ENCODE assay signal across 34 cellular contexts in genomic region chr2:176321916-176322315, GRCh38.
"Had no signal": no experiment of that assay in that cellular context is flagged by ENCODE, and none has a peak within 500 bp of the region (broad histone marks: within the 10 kb centered on the region; RNA-seq: fewer than 3 reads in every experiment).

No MANE protein-coding gene starts in this region.

- H3K27ac Mint-ChIP-seq: activated CD4-positive, alpha-beta memory T cell treated with anti-CD3 and anti-CD28 coated beads for 36 hours; activated CD4-positive, alpha-beta T cell treated with anti-CD3 and anti-CD28 coated beads for 36 hours; activated CD4-positive, alpha-beta T cell treated with anti-CD3 and anti-CD28 coated beads, Interleukin-2, amount 10 ng/mL, durations not matched to agents 24 days and 14 days; activated CD8-positive, alpha-beta memory T cell treated with anti-CD3 and anti-CD28 coated beads, Interleukin-2, amount 10 ng/mL, durations not matched to agents 7 days and 5 days; activated CD8-positive, alpha-beta T cell treated with anti-CD3 and anti-CD28 coated beads, Interleukin-2, amount 10 ng/mL, durations not matched to agents 7 days and 5 days; activated naive CD4-positive, alpha-beta T cell treated with anti-CD3 and anti-CD28 coated beads for 36 hours; activated naive CD4-positive, alpha-beta T cell treated with anti-CD3 and anti-CD28 coated beads, Interleukin-2, amount 50 U/mL, for 24 hours; activated naive CD8-positive, alpha-beta T cell treated with anti-CD3 and anti-CD28 coated beads for 36 hours; activated naive CD8-positive, alpha-beta T cell treated with anti-CD3 and anti-CD28 coated beads, Interleukin-2, amount 50 U/mL, for 24 hours; activated T-helper 1 cell treated with anti-CD3 and anti-CD28 coated beads, Interleukin-12 subunit alpha, Interleukin-12 subunit beta, Interleukin-2, Interleukin-4 antibody, amounts not matched to agents 30 ng/mL and 10 ng/mL and 1 ng/mL, durations not matched to agents 14 hours and 24 hours and 36 hours; activated T-helper 2 cell treated with anti-CD3 and anti-CD28 coated beads, Interferon-gamma antibody, Interleukin-2, Interleukin-4, amounts not matched to agents 10 μg/mL and 5 μg/mL and 100 μg/mL, durations not matched to agents 14 hours and 24 hours and 36 hours; effector memory CD8-positive, alpha-beta T cell; T-helper 17 cell; T-helper 2 cell treated with Interferon-gamma antibody and Interleukin-4, amounts not matched to agents 5 μg/mL and 100 μg/mL, for 36 hours had no signal

- DNase-seq: activated CD4-positive, alpha-beta memory T cell treated with anti-CD3 and anti-CD28 coated beads for 36 hours; activated CD4-positive, alpha-beta T cell treated with anti-CD3 and anti-CD28 coated beads for 36 hours; activated CD4-positive, alpha-beta T cell treated with anti-CD3 and anti-CD28 coated beads, Interleukin-2, amount 10 ng/mL, durations not matched to agents 24 days and 14 days; activated CD4-positive, CD25-positive, alpha-beta regulatory T cell; activated CD4-positive, CD25-positive, alpha-beta regulatory T cell treated with anti-CD3 and anti-CD28 coated beads, Interleukin-2, amount 50 U/mL, for 72 hours; activated CD8-positive, alpha-beta memory T cell treated with anti-CD3 and anti-CD28 coated beads, Interleukin-2, amount 10 ng/mL, durations not matched to agents 7 days and 5 days; activated CD8-positive, alpha-beta memory T cell treated with anti-CD3 and anti-CD28 coated beads, Interleukin-2, amount 50 U/mL, for 4 hours; activated CD8-positive, alpha-beta T cell treated with anti-CD3 and anti-CD28 coated beads, Interleukin-2, amount 10 ng/mL, durations not matched to agents 7 days and 5 days; activated effector memory CD4-positive, alpha-beta T cell treated with anti-CD3 and anti-CD28 coated beads, Interleukin-2, amount 50 U/mL, for 16 hours; activated naive CD4-positive, alpha-beta T cell treated with anti-CD3 and anti-CD28 coated beads for 36 hours; activated naive CD8-positive, alpha-beta T cell treated with anti-CD3 and anti-CD28 coated beads for 36 hours; activated naive CD8-positive, alpha-beta T cell treated with anti-CD3 and anti-CD28 coated beads, Interleukin-2, amount 50 U/mL, for 24 hours; activated T-cell treated with anti-CD3 and anti-CD28 coated beads, Interleukin-2, amount 50 U/mL, for 1 hour; activated T-cell treated with anti-CD3 and anti-CD28 coated beads, Interleukin-2, amount 50 U/mL, for 48 hours; adrenal gland; amygdala; aorta; body of pancreas; caudate nucleus; cortex of kidney; dermis blood vessel endothelial cell; effector CD4-positive, alpha-beta T cell; effector memory CD8-positive, alpha-beta T cell; erythroblast; foreskin keratinocyte; head of caudate nucleus; T-helper 1 cell; T-helper 17 cell; T1000 had no signal

- H3K9me3 Mint-ChIP-seq: activated CD4-positive, alpha-beta memory T cell treated with anti-CD3 and anti-CD28 coated beads for 36 hours; activated CD4-positive, alpha-beta T cell treated with anti-CD3 and anti-CD28 coated beads, Interleukin-2, amount 10 ng/mL, durations not matched to agents 24 days and 14 days; activated naive CD4-positive, alpha-beta T cell treated with anti-CD3 and anti-CD28 coated beads for 36 hours; activated naive CD4-positive, alpha-beta T cell treated with anti-CD3 and anti-CD28 coated beads, Interleukin-2, amount 50 U/mL, for 24 hours; activated naive CD8-positive, alpha-beta T cell treated with anti-CD3 and anti-CD28 coated beads for 36 hours; activated naive CD8-positive, alpha-beta T cell treated with anti-CD3 and anti-CD28 coated beads, Interleukin-2, amount 50 U/mL, for 24 hours; activated T-helper 1 cell treated with anti-CD3 and anti-CD28 coated beads, Interleukin-12 subunit alpha, Interleukin-12 subunit beta, Interleukin-2, Interleukin-4 antibody, amounts not matched to agents 30 ng/mL and 10 ng/mL and 1 ng/mL, durations not matched to agents 14 hours and 24 hours and 36 hours; activated T-helper 2 cell treated with anti-CD3 and anti-CD28 coated beads, Interferon-gamma antibody, Interleukin-2, Interleukin-4, amounts not matched to agents 10 μg/mL and 5 μg/mL and 100 μg/mL, durations not matched to agents 14 hours and 24 hours and 36 hours; effector memory CD8-positive, alpha-beta T cell; T-helper 2 cell treated with Interferon-gamma antibody and Interleukin-4, amounts not matched to agents 5 μg/mL and 100 μg/mL, for 36 hours had no signal

- H3K4me3 Mint-ChIP-seq: activated CD4-positive, alpha-beta memory T cell treated with anti-CD3 and anti-CD28 coated beads for 36 hours; activated CD4-positive, alpha-beta T cell treated with anti-CD3 and anti-CD28 coated beads for 36 hours; activated CD4-positive, alpha-beta T cell treated with anti-CD3 and anti-CD28 coated beads, Interleukin-2, amount 10 ng/mL, durations not matched to agents 24 days and 14 days; activated CD8-positive, alpha-beta memory T cell treated with anti-CD3 and anti-CD28 coated beads, Interleukin-2, amount 10 ng/mL, durations not matched to agents 7 days and 5 days; activated CD8-positive, alpha-beta T cell treated with anti-CD3 and anti-CD28 coated beads, Interleukin-2, amount 10 ng/mL, durations not matched to agents 7 days and 5 days; activated naive CD4-positive, alpha-beta T cell treated with anti-CD3 and anti-CD28 coated beads for 36 hours; activated naive CD4-positive, alpha-beta T cell treated with anti-CD3 and anti-CD28 coated beads, Interleukin-2, amount 50 U/mL, for 24 hours; activated naive CD8-positive, alpha-beta T cell treated with anti-CD3 and anti-CD28 coated beads for 36 hours; activated naive CD8-positive, alpha-beta T cell treated with anti-CD3 and anti-CD28 coated beads, Interleukin-2, amount 50 U/mL, for 24 hours; activated T-helper 1 cell treated with anti-CD3 and anti-CD28 coated beads, Interleukin-12 subunit alpha, Interleukin-12 subunit beta, Interleukin-2, Interleukin-4 antibody, amounts not matched to agents 30 ng/mL and 10 ng/mL and 1 ng/mL, durations not matched to agents 14 hours and 24 hours and 36 hours; effector memory CD8-positive, alpha-beta T cell; T-helper 17 cell; T-helper 2 cell treated with Interferon-gamma antibody and Interleukin-4, amounts not matched to agents 5 μg/mL and 100 μg/mL, for 36 hours had no signal

- ATAC-seq: activated CD4-positive, alpha-beta T cell treated with anti-CD3 and anti-CD28 coated beads for 36 hours; activated CD8-positive, alpha-beta memory T cell treated with anti-CD3 and anti-CD28 coated beads, Interleukin-2, amount 10 ng/mL, durations not matched to agents 7 days and 5 days; activated CD8-positive, alpha-beta T cell treated with anti-CD3 and anti-CD28 coated beads, Interleukin-2, amount 10 ng/mL, durations not matched to agents 7 days and 5 days; activated naive CD8-positive, alpha-beta T cell treated with anti-CD3 and anti-CD28 coated beads, Interleukin-2, amount 50 U/mL, for 24 hours; body of pancreas; effector memory CD8-positive, alpha-beta T cell; foreskin keratinocyte; gastroesophageal sphincter; T-helper 17 cell had no signal

- H3K27me3 Mint-ChIP-seq: activated CD4-positive, alpha-beta memory T cell treated with anti-CD3 and anti-CD28 coated beads for 36 hours; activated CD4-positive, alpha-beta T cell treated with anti-CD3 and anti-CD28 coated beads for 36 hours; activated CD4-positive, alpha-beta T cell treated with anti-CD3 and anti-CD28 coated beads, Interleukin-2, amount 10 ng/mL, durations not matched to agents 24 days and 14 days; activated CD8-positive, alpha-beta memory T cell treated with anti-CD3 and anti-CD28 coated beads, Interleukin-2, amount 10 ng/mL, durations not matched to agents 7 days and 5 days; activated naive CD4-positive, alpha-beta T cell treated with anti-CD3 and anti-CD28 coated beads, Interleukin-2, amount 50 U/mL, for 24 hours; activated naive CD8-positive, alpha-beta T cell treated with anti-CD3 and anti-CD28 coated beads for 36 hours; activated naive CD8-positive, alpha-beta T cell treated with anti-CD3 and anti-CD28 coated beads, Interleukin-2, amount 50 U/mL, for 24 hours; effector memory CD8-positive, alpha-beta T cell; T-helper 17 cell had no signal

- H3K4me1 Mint-ChIP-seq: activated naive CD8-positive, alpha-beta T cell treated with anti-CD3 and anti-CD28 coated beads, Interleukin-2, amount 50 U/mL, for 24 hours had no signal
